8 cellular contexts compared by ENCODE assay signal in genomic region chr7:56063500-56063881, GRCh38. TPM values are rescaled to one million over a fixed set of nuclear protein-coding genes. Genes with fewer than 3 reads are reported as not detected.
DNase-seq lines count a peak whose midpoint lies in the region; ATAC-seq and TF ChIP-seq lines count a peak whose summit lies in the region.

No MANE protein-coding gene starts in this region.

- H3K4me3 Mint-ChIP-seq in GM23338: peak overlapping the region; percentile 90

- H3K27ac ChIP-seq in GM23338 (ENCODE audit: low read depth) (peak overlapping the region; percentile 96), RWPE1 (peak overlapping the region; percentile 92), esophagus muscularis mucosa (replicated peaks in 1 of 4) (peak overlapping the region; percentile 86 to 96 (median 92)), sigmoid colon (peak overlapping the region; percentile 91 to 96 (median 95))

- peaks cover 42% of the 10 kb centered on the region for H3F3A ChIP-seq in GM23338 (replicated peaks; ENCODE audit: low read depth)

- intact Hi-C loops in esophagus muscularis mucosa (cut with DNase I): no loop called here
- intact Hi-C loops in sigmoid colon (cut with DNase I): loop anchor here (5.0 kb wide), 1 partner anchor 111 kb away; the partner anchor contains the start of gene MRPS17

- no peak for TF ChIP-seq CTCF in GM23338 (conservative IDR thresholded peaks at IDR 0.05; ENCODE audit: low read depth in 2 of 2)
- no peak for TF ChIP-seq CTCF in RWPE1 (conservative IDR thresholded peaks at IDR 0.05; ENCODE audit: low read depth)
- TF ChIP-seq CTCF in esophagus muscularis mucosa (IDR thresholded peaks at IDR 0.05): no peak
- no peak for TF ChIP-seq CTCF in sigmoid colon (IDR thresholded peaks at IDR 0.05)

- peaks cover 12% of the 10 kb centered on the region; the same call in 1 of the 2 replicates for H3K79me2 ChIP-seq in GM23338 (replicated peaks; ENCODE audit: insufficient read depth)

- H3K9me3 ChIP-seq in esophagus muscularis mucosa: no peaks in the 10 kb centered on the region
- no peaks in the 10 kb centered on the region for H3K9me3 ChIP-seq in sigmoid colon

- in situ Hi-C loops in KBM-7 (cut with MboI; ENCODE audit: low pct_unique_long_range_greater_than_20kb, low sequenced_read_pairs): no loop called here

- peak overlapping the region; percentile 87 for H3K4me2 ChIP-seq in GM23338

- peaks cover 64% of the 10 kb centered on the region for H3K36me3 Mint-ChIP-seq in GM23338 (ENCODE audit: low read depth)

- H3K9me2 ChIP-seq in GM23338 (ENCODE audit: insufficient read depth): no peaks in the 10 kb centered on the region

- H3K4me3 ChIP-seq in GM23338 (peak overlapping the region; percentile 88; the same call in 1 of the 2 replicates), esophagus muscularis mucosa (peak overlapping the region; percentile 72 to 90 (median 80)), sigmoid colon (peak overlapping the region in 3 of 4 donors; percentile 76 to 89 (median 83))

- POLR2A ChIA-PET in RWPE1 (lab: Yijun Ruan, JAX; ENCODE audit: low non-redundant PET): no interaction called here

- H3K4me1 Mint-ChIP-seq in GM23338: peaks cover 7% of the 10 kb centered on the region; the same call in 2 of the 3 replicates

- H3K27me3 ChIP-seq in GM23338 (ENCODE audit: insufficient read depth) (no peaks in the 10 kb centered on the region), esophagus muscularis mucosa (no peaks in the 10 kb centered on the region), sigmoid colon (no peaks in the 10 kb centered on the region)

- CTCF ChIA-PET in RWPE1 (lab: Yijun Ruan, JAX): no interaction called here

- ATAC-seq in GM23338: peak; percentile 6; the same call in 2 of the 3 replicates
- ATAC-seq in GM21526 (IDR thresholded peaks at IDR 0.05; ENCODE audit: low FRiP score, unreplicated experiment): no peak

- TF ChIP-seq POLR2A in esophagus muscularis mucosa (IDR thresholded peaks at IDR 0.05; ENCODE audit: low read depth) (no peak), sigmoid colon (IDR thresholded peaks at IDR 0.05) (no peak)

- H3K9me3 Mint-ChIP-seq in GM23338: no peaks in the 10 kb centered on the region

- 64% methylated on average over 7 of the region's 7 CpGs for WGBS in esophagus muscularis mucosa
- 59 to 74% methylated on average over 7 of the region's 7 CpGs for WGBS in sigmoid colon, 2 donors

- no peak overlapping the region for H2AFZ ChIP-seq in GM23338

- H3K4me1 ChIP-seq in GM23338 (ENCODE audit: insufficient read depth) (no peaks in the 10 kb centered on the region), esophagus muscularis mucosa (peaks cover 12 to 18% (median 15%) of the 10 kb centered on the region in 4 donors), sigmoid colon (peaks cover 0 to 13% (median 12%) of the 10 kb centered on the region in 4 donors)

- H3K27me3 Mint-ChIP-seq in GM23338 (ENCODE audit: insufficient read depth, low read depth, poor library complexity): peaks cover 11% of the 10 kb centered on the region

- DNase-seq in GM23338 (ENCODE audit: low spot score) (peak; percentile 11), RWPE1 (ENCODE audit: low spot score) (no peak), esophagus muscularis mucosa (ENCODE audit: extremely low spot score) (no peak), sigmoid colon (no peak), H4 (ENCODE audit: low spot score) (no peak), NCI-H2029 treated with DMSO at 0.1 percent for 48 hours (lab: John Stamatoyannopoulos, UW) (no peak), KBM-7 (no peak)

- H3K36me3 ChIP-seq in GM23338 (ENCODE audit: insufficient read depth) (peaks cover 46% of the 10 kb centered on the region), esophagus muscularis mucosa (peaks cover 23 to 54% (median 51%) of the 10 kb centered on the region in 4 donors), sigmoid colon (peaks cover 11 to 61% (median 31%) of the 10 kb centered on the region in 4 donors)

- TF ChIP-seq EP300 in esophagus muscularis mucosa (IDR thresholded peaks at IDR 0.05): no peak
- TF ChIP-seq EP300 in sigmoid colon (IDR thresholded peaks at IDR 0.05): no peak

- H3K27ac Mint-ChIP-seq in GM23338: peak overlapping the region; percentile 96

- peaks cover 16% of the 10 kb centered on the region; the same call in 1 of the 2 replicates for H4K20me1 ChIP-seq in GM23338 (replicated peaks; ENCODE audit: insufficient read depth)

TF ChIP-seq in GM23338, 12 proteins besides CTCF, POLR2A, EP300 and RAD21:
- TF ChIP-seq POLR2AphosphoS5 (IDR thresholded peaks at IDR 0.05; ENCODE audit: low read depth): no peak
- no peak for TF ChIP-seq JUNB (IDR thresholded peaks at IDR 0.05; ENCODE audit: unreplicated experiment)
- TF ChIP-seq EZH2 (IDR thresholded peaks at IDR 0.05; ENCODE audit: low read depth, unreplicated experiment): no peak
- TF ChIP-seq ZNF114 (CRISPR knock-in tag; IDR thresholded peaks at IDR 0.05): no peak
- TF ChIP-seq CREB1 (CRISPR knock-in tag; IDR thresholded peaks at IDR 0.05; ENCODE audit: low read depth): no peak
- TF ChIP-seq, protein P1, sequence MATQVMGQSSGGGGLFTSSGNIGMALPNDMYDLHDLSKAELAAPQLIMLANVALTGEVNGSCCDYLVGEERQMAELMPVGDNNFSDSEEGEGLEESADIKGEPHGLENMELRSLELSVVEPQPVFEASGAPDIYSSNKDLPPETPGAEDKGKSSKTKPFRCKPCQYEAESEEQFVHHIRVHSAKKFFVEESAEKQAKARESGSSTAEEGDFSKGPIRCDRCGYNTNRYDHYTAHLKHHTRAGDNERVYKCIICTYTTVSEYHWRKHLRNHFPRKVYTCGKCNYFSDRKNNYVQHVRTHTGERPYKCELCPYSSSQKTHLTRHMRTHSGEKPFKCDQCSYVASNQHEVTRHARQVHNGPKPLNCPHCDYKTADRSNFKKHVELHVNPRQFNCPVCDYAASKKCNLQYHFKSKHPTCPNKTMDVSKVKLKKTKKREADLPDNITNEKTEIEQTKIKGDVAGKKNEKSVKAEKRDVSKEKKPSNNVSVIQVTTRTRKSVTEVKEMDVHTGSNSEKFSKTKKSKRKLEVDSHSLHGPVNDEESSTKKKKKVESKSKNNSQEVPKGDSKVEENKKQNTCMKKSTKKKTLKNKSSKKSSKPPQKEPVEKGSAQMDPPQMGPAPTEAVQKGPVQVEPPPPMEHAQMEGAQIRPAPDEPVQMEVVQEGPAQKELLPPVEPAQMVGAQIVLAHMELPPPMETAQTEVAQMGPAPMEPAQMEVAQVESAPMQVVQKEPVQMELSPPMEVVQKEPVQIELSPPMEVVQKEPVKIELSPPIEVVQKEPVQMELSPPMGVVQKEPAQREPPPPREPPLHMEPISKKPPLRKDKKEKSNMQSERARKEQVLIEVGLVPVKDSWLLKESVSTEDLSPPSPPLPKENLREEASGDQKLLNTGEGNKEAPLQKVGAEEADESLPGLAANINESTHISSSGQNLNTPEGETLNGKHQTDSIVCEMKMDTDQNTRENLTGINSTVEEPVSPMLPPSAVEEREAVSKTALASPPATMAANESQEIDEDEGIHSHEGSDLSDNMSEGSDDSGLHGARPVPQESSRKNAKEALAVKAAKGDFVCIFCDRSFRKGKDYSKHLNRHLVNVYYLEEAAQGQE (IDR thresholded peaks at IDR 0.05; ENCODE audit: unreplicated experiment): no peak
- no peak for TF ChIP-seq NANOG (IDR thresholded peaks at IDR 0.05; ENCODE audit: borderline replicate concordance)
- TF ChIP-seq ETS1 (IDR thresholded peaks at IDR 0.05): no peak

RNA-seq across cellular contexts. Expression of gene SUMF2, which starts 0.6 kb away (rescaled TPM):
- 45.7 and 52.9 TPM in 2 replicates for total RNA-seq in GM23338 (2014; rRNA removed; shearing (Covaris generic))
- polyA plus RNA-seq in GM23338 (2016; fragmentation: Nextera tagmentation; extraction: Ambion mirVana) (31.4 and 32.9 TPM in 2 replicates), sigmoid colon (10 to 100 TPM; 24.6 to 93.4 (median 38.8) TPM)
- total RNA-seq in esophagus muscularis mucosa (10 to 100 TPM; 71.4 to 93.2 (median 80.8) TPM), sigmoid colon (100 to 1,000 TPM in 2 of 4 donors, 10 to 100 TPM in 2; 87.5 to 107 (median 96.3) TPM)
- 206 and 255 TPM in 2 replicates for total RNA-seq in H4 (2014; rRNA removed; shearing (Covaris generic))

RNA-seq across cellular contexts. Expression of gene CCT6A, which starts 11.9 kb away (rescaled TPM):
- total RNA-seq in GM23338 (2014; rRNA removed; shearing (Covaris generic)): 266 and 318 TPM in 2 replicates
- polyA plus RNA-seq in GM23338 (2016; fragmentation: Nextera tagmentation; extraction: Ambion mirVana) (497 and 505 TPM in 2 replicates), sigmoid colon (100 to 1,000 TPM in 1 of 3 donors, 10 to 100 TPM in 2; 52.9 to 114 (median 72.4) TPM)
- total RNA-seq in esophagus muscularis mucosa (100 to 1,000 TPM in 1 of 4 donors, 10 to 100 TPM in 3; 86.6 to 104 (median 87.9) TPM), sigmoid colon (10 to 100 TPM; 67.0 to 93.1 (median 88.5) TPM)
- total RNA-seq in H4 (2014; rRNA removed; shearing (Covaris generic)): 598 and 709 TPM in 2 replicates

RNA-seq across cellular contexts. Expression of gene PSPH, which starts 12.2 kb away (rescaled TPM):
- 143 and 149 TPM in 2 replicates for total RNA-seq in GM23338 (2014; rRNA removed; shearing (Covaris generic))
- polyA plus RNA-seq in GM23338 (2016; fragmentation: Nextera tagmentation; extraction: Ambion mirVana) (35.8 and 38.3 TPM in 2 replicates), sigmoid colon (10 to 100 TPM in 1 of 3 donors, 1 to 10 TPM in 2; 7.2 to 15.1 (median 7.2) TPM)
- total RNA-seq in esophagus muscularis mucosa (10 to 100 TPM in 3 of 4 donors, 1 to 10 TPM in 1; 9.1 to 15.9 (median 13.1) TPM), sigmoid colon (10 to 100 TPM in 2 of 4 donors, 1 to 10 TPM in 2; 7.2 to 18.8 (median 9.9) TPM)
- 178 and 207 TPM in 2 replicates for total RNA-seq in H4 (2014; rRNA removed; shearing (Covaris generic))

RNA-seq across cellular contexts. Expression of gene PHKG1, which starts 29.3 kb away (rescaled TPM):
- not detected in 2 replicates for total RNA-seq in GM23338 (2014; rRNA removed; shearing (Covaris generic))
- polyA plus RNA-seq in GM23338 (2016; fragmentation: Nextera tagmentation; extraction: Ambion mirVana) (0.38 TPM in 1 of 2 replicates, not detected in the other), sigmoid colon (1 to 10 TPM in 1 of 3 donors, under 1 TPM in 1, not detected in 1; 0.60 to 3.8 TPM)
- total RNA-seq in esophagus muscularis mucosa (1 to 10 TPM in 2 of 4 donors, under 1 TPM in 2; 0.26 to 1.7 (median 0.94) TPM), sigmoid colon (10 to 100 TPM in 1 of 4 donors, 1 to 10 TPM in 3; 3.2 to 18.7 (median 5.6) TPM)
- total RNA-seq in H4 (2014; rRNA removed; shearing (Covaris generic)): 0.17 TPM in 1 of 2 replicates, not detected in the other

RNA-seq across cellular contexts. Expression of gene CHCHD2, which starts 42.8 kb away (rescaled TPM):
- total RNA-seq in GM23338 (2014; rRNA removed; shearing (Covaris generic)): not detected in 2 replicates
- 0.94 and 1.8 TPM in 2 replicates for polyA plus RNA-seq in GM23338 (2016; fragmentation: Nextera tagmentation; extraction: Ambion mirVana)
- total RNA-seq in esophagus muscularis mucosa: 100 to 1,000 TPM; 212 to 416 (median 327) TPM
- total RNA-seq in sigmoid colon: 100 to 1,000 TPM; 315 to 508 (median 451) TPM
- 100 to 1,000 TPM; 636 to 769 (median 665) TPM for polyA plus RNA-seq in sigmoid colon
- total RNA-seq in H4 (2014; rRNA removed; shearing (Covaris generic)): 1,524 and 1,705 TPM in 2 replicates
